ENCODE assay signal across 16 cellular contexts in genomic region chr6:17866876-17867444, GRCh38.
DNase-seq lines count a peak whose midpoint lies in the region; ATAC-seq and TF ChIP-seq lines count a peak whose summit lies in the region.
"Had no signal": no experiment of that assay in that cellular context is flagged by ENCODE, and none has a peak within 500 bp of the region (broad histone marks: within the 10 kb centered on the region; RNA-seq: fewer than 3 reads in every experiment).

No MANE protein-coding gene starts in this region.

- H3K4me3 ChIP-seq in HEK293 (ENCODE audit: low read depth, low read length) (no peak overlapping the region), rectal smooth muscle tissue (ENCODE audit: low read length) (no peak overlapping the region)
- H3K4me3 ChIP-seq: spleen had no signal

- H3K27ac Mint-ChIP-seq in activated CD8-positive, alpha-beta T cell treated with anti-CD3 and anti-CD28 coated beads for 36 hours, result no peak overlapping the region
- H3K27ac Mint-ChIP-seq: activated naive CD4-positive, alpha-beta T cell treated with anti-CD3 and anti-CD28 coated beads, Interleukin-2, amount 50 U/mL, for 72 hours; activated T-cell treated with anti-CD3 and anti-CD28 coated beads, Interleukin-2, amount 50 U/mL, for 24 hours; B cell; immature natural killer cell; stimulated activated naive CD8-positive, alpha-beta T cell treated with anti-CD3 and anti-CD28 coated beads, Interleukin-15, Interleukin-2, amounts not matched to agents 100 ng/mL and 50 ng/mL, for 24 hours had no signal

- no peaks in the 10 kb centered on the region for H3K9me3 Mint-ChIP-seq in activated CD8-positive, alpha-beta T cell treated with anti-CD3 and anti-CD28 coated beads for 36 hours
- H3K9me3 Mint-ChIP-seq: activated naive CD4-positive, alpha-beta T cell treated with anti-CD3 and anti-CD28 coated beads, Interleukin-2, amount 50 U/mL, for 72 hours; activated T-cell treated with anti-CD3 and anti-CD28 coated beads, Interleukin-2, amount 50 U/mL, for 24 hours; immature natural killer cell; stimulated activated naive CD8-positive, alpha-beta T cell treated with anti-CD3 and anti-CD28 coated beads, Interleukin-15, Interleukin-2, amounts not matched to agents 100 ng/mL and 50 ng/mL, for 24 hours had no signal

- no peak overlapping the region for H3K9ac ChIP-seq in rectal smooth muscle tissue (ENCODE audit: low read length)
- H3K9ac ChIP-seq: KMS-11 had no signal

- POLR2A ChIA-PET in HEK293 (lab: Yijun Ruan, JAX), result interaction anchor here (0.5 kb wide), 1 partner anchor 267 kb away, joined by 4 read pairs; the partner anchor contains the start of gene FAM8A1
- POLR2A ChIA-PET in activated CD8-positive, alpha-beta T cell treated with anti-CD3 and anti-CD28 coated beads for 36 hours (lab: Charles Lee), result no interaction called here

- ATAC-seq in GM19452 (IDR thresholded peaks at IDR 0.05; ENCODE audit: unreplicated experiment), result no peak
- no peak for ATAC-seq in activated CD8-positive, alpha-beta T cell treated with anti-CD3 and anti-CD28 coated beads for 36 hours
- ATAC-seq: activated naive CD4-positive, alpha-beta T cell treated with anti-CD3 and anti-CD28 coated beads, Interleukin-2, amount 50 U/mL, for 72 hours had no signal

- CTCF ChIA-PET in HEK293 (lab: Yijun Ruan, JAX), result interaction anchor here (0.6 kb wide), 1 partner anchor 15 kb away, joined by 6 read pairs; no protein-coding TSS in a partner anchor
- CTCF ChIA-PET in activated CD8-positive, alpha-beta T cell treated with anti-CD3 and anti-CD28 coated beads for 36 hours (lab: Charles Lee), result no interaction called here

- no peaks in the 10 kb centered on the region for H3K27me3 ChIP-seq in rectal smooth muscle tissue (ENCODE audit: control insufficient read depth, insufficient read depth, low read length)
- H3K27me3 ChIP-seq: spleen had no signal

- H3K36me3 ChIP-seq in HEK293 (ENCODE audit: control insufficient read depth in 2 of 2, insufficient read depth in 1 of 2, low read length in 2 of 2) (no peaks in the 10 kb centered on the region), rectal smooth muscle tissue (ENCODE audit: control insufficient read depth, insufficient read depth, low read length) (no peaks in the 10 kb centered on the region)
- H3K36me3 ChIP-seq: spleen had no signal

- no peaks in the 10 kb centered on the region for H3K36me3 Mint-ChIP-seq in activated CD8-positive, alpha-beta T cell treated with anti-CD3 and anti-CD28 coated beads for 36 hours (ENCODE audit: low read depth)
- H3K36me3 Mint-ChIP-seq: activated naive CD4-positive, alpha-beta T cell treated with anti-CD3 and anti-CD28 coated beads, Interleukin-2, amount 50 U/mL, for 72 hours; immature natural killer cell had no signal

- H3K4me3 Mint-ChIP-seq in activated CD8-positive, alpha-beta T cell treated with anti-CD3 and anti-CD28 coated beads for 36 hours, result no peak overlapping the region
- H3K4me3 Mint-ChIP-seq: activated T-cell treated with anti-CD3 and anti-CD28 coated beads, Interleukin-2, amount 50 U/mL, for 24 hours; B cell; immature natural killer cell; stimulated activated naive CD8-positive, alpha-beta T cell treated with anti-CD3 and anti-CD28 coated beads, Interleukin-15, Interleukin-2, amounts not matched to agents 100 ng/mL and 50 ng/mL, for 24 hours had no signal

- H3K9me3 ChIP-seq in HEK293 (ENCODE audit: control insufficient read depth, insufficient read depth, low read depth, low read length), result no peaks in the 10 kb centered on the region
- H3K9me3 ChIP-seq: spleen had no signal

- H3K4me1 ChIP-seq in HEK293 (ENCODE audit: control insufficient read depth, insufficient read depth, low read length) (peaks cover 4% of the 10 kb centered on the region; the same call in 1 of the 2 replicates), rectal smooth muscle tissue (ENCODE audit: control insufficient read depth, insufficient read depth, low read length) (peaks cover 48% of the 10 kb centered on the region)

- H3K27ac ChIP-seq in HEK293 (ENCODE audit: extremely low read depth, low read depth, low read length) (no peak overlapping the region), rectal smooth muscle tissue (ENCODE audit: low read depth, low read length) (peak overlapping the region; percentile 59)
- H3K27ac ChIP-seq: KMS-11 had no signal

- peaks cover 11% of the 10 kb centered on the region for H3K27me3 Mint-ChIP-seq in activated CD8-positive, alpha-beta T cell treated with anti-CD3 and anti-CD28 coated beads for 36 hours
- H3K27me3 Mint-ChIP-seq: B cell had no signal

- no peak for TF ChIP-seq CTCF in HEK293 (tag by site-specific recombination; IDR thresholded peaks at IDR 0.05)
- no peak for TF ChIP-seq CTCF in activated CD8-positive, alpha-beta T cell treated with anti-CD3 and anti-CD28 coated beads for 36 hours (IDR thresholded peaks at IDR 0.05)

- intact Hi-C loops in activated CD8-positive, alpha-beta T cell treated with anti-CD3 and anti-CD28 coated beads for 36 hours (cut with micrococcal nuclease), result no loop called here

- DNase-seq in amygdala (lab: John Stamatoyannopoulos, UW) (peak in 42 of 56 donors; percentile 2 to 83 (median 35)), globus pallidus (ENCODE audit: low spot score) (peak; percentile 94), T1000 (lab: John Stamatoyannopoulos, UW) (no peak), SW480 (ENCODE audit: low spot score) (no peak)
- DNase-seq in activated CD8-positive, alpha-beta T cell treated with anti-CD3 and anti-CD28 coated beads for 36 hours, result no peak
- DNase-seq: activated T-cell treated with anti-CD3 and anti-CD28 coated beads, Interleukin-2, amount 50 U/mL, for 24 hours; immature natural killer cell; NCI-H1092 treated with DMSO at 0.1 percent for 48 hours; spleen had no signal

- no peaks in the 10 kb centered on the region for H3K4me1 Mint-ChIP-seq in activated CD8-positive, alpha-beta T cell treated with anti-CD3 and anti-CD28 coated beads for 36 hours (ENCODE audit: low read depth)

TF ChIP-seq in HEK293, 187 proteins besides CTCF, POLR2A, EP300 and RAD21:
- TF ChIP-seq ZNF133 (tag by site-specific recombination; IDR thresholded peaks at IDR 0.05) (no peak), ZNF354C (tag by site-specific recombination; IDR thresholded peaks at IDR 0.05; ENCODE audit: borderline replicate concordance, low read depth) (no peak), SCRT1 (tag by site-specific recombination; IDR thresholded peaks at IDR 0.05; ENCODE audit: borderline replicate concordance) (no peak), GLIS1 (tag by site-specific recombination; IDR thresholded peaks at IDR 0.05) (peak; percentile 20; the same call in 1 of the 2 replicates), ZBTB1 (tag by site-specific recombination; IDR thresholded peaks at IDR 0.05) (no peak), PRDM6 (tag by site-specific recombination; IDR thresholded peaks at IDR 0.05) (0 out of 2 replicates have a peak, but pooled peaks have one; percentile 6)
TF ChIP-seq in HEK293: peak in this region for 2.

Comparison
In these comparisons a context has a peak if more than half of its experiments do, and no peak if none do; other contexts are left out.
1. DNase-seq: peak in amygdala (42 of 56) and globus pallidus (single experiment); none in T1000 (single experiment), activated CD8-positive, alpha-beta T cell treated with anti-CD3 and anti-CD28 coated beads for 36 hours (single experiment) and SW480 (single experiment).